In the genomic region with DNA sequence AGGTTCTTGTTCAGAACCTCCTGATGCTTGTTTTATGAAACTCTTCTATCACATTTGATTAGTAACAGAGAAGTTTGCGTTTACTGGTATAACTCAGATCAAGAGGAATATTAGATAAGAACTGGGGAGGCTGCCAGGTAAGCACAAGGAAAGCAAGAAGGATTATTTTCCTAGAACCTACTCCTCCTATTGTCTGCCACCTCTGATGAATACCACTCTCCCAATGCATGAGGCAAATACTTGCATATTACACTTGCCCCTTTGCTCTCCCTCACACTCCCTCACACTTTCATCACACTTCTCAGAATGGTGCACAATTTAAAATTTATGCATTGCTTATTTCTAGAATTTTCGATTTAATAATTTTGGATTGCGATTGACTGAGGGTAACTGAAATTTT, we compare ENCODE assay signal across 24 cellular contexts. TPM values are rescaled to one million over a fixed set of nuclear protein-coding genes. Genes with fewer than 3 reads are reported as not detected.
"Had no signal": no experiment of that assay in that cellular context is flagged by ENCODE, and none has a peak within 500 bp of the region (broad histone marks: within the 10 kb centered on the region; RNA-seq: fewer than 3 reads in every experiment).

No MANE protein-coding gene starts in this region.

- H3K27ac ChIP-seq: HL-60, KMS-11, RWPE1, SJCRH30 had no signal

- H3K36me3 Mint-ChIP-seq: IgD-negative memory B cell had no signal

- H3K4me2 ChIP-seq: KMS-11 had no signal

- H3K27me3 ChIP-seq: SJCRH30 had no signal

- DNase-seq: Kasumi-1; MM.1S; NCI-H1092 treated with DMSO at 0.1 percent for 48 hours; NCI-H1436; NCI-H187; NCI-H2029; NCI-H2081 treated with DMSO at 0.1 percent for 48 hours; NCI-H2171; NCI-H226; NCI-H446; NCI-H510A; NCI-H524 treated with DMSO at 0.1 percent for 48 hours; NCI-H774; NK-92 treated with Interleukin-12 subunit alpha and Interleukin-12 subunit beta, amount 100 ng/mL, for 24 hours; PC-3; SHP77 treated with DMSO at 0.1 percent for 48 hours; SJCRH30 had no signal

- H3K4me1 Mint-ChIP-seq: IgD-negative memory B cell had no signal

- ATAC-seq: K562, Panc1, PC-3, SK-N-SH treated with all-trans-retinoic acid at 6 μM for 48 hours had no signal

- H3K4me3 ChIP-seq: K562, SJCRH30 had no signal

- H3K9ac ChIP-seq: KMS-11 had no signal

- H3K4me3 Mint-ChIP-seq: IgD-negative memory B cell had no signal

- H3K27me3 Mint-ChIP-seq: IgD-negative memory B cell had no signal

- H3K27ac Mint-ChIP-seq: IgD-negative memory B cell had no signal

RNA-seq across cellular contexts. Expression of a gene that starts 43.6 kb away (rescaled TPM):
- total RNA-seq: K562, PC-3 had no signal
- polyA plus RNA-seq: IgD-negative memory B cell, K562 had no signal
